ENCODE assay signal across 8 cellular contexts in the genomic region with DNA sequence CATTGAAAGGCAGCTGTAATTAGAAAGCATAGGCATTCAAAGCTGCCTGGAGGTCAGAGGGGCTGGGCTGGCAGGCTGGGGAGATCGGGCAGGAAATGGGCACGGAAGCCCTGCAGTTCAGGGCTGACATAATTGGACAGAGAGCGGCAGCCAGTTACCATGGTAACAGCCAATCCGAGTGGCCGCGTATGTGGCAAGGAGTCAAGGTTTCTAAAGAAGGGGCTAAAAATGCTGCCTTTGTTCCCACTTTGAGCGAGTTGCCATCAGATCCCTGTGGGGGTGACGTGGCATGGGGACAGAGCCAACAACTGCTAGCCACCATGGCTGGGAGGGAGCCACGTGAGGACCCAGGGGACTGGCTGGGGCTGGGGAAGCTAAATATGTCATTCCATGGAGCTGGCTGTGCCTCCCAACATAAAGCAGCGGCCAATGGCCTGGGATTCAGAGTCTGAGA. TPM values are rescaled to one million over a fixed set of nuclear protein-coding genes. Genes with fewer than 3 reads are reported as not detected.
DNase-seq lines count a peak whose midpoint lies in the region; ATAC-seq, FAIRE-seq and TF ChIP-seq lines count a peak whose summit lies in the region.

No MANE protein-coding gene starts in this region.

- no peaks in the 10 kb centered on the region for H3K9me3 Mint-ChIP-seq in CD4-positive, alpha-beta T cell
- H3K9me3 Mint-ChIP-seq in activated CD8-positive, alpha-beta T cell treated with anti-CD3 and anti-CD28 coated beads for 36 hours: no peaks in the 10 kb centered on the region
- H3K9me3 Mint-ChIP-seq in endothelial cell (ENCODE audit: unreplicated experiment): no peaks in the 10 kb centered on the region

- peaks cover 12% of the 10 kb centered on the region for H3K4me1 Mint-ChIP-seq in CD4-positive, alpha-beta T cell (ENCODE audit: low read depth)
- H3K4me1 Mint-ChIP-seq in activated CD8-positive, alpha-beta T cell treated with anti-CD3 and anti-CD28 coated beads for 36 hours (ENCODE audit: low read depth): peaks cover 12% of the 10 kb centered on the region
- peaks cover 11% of the 10 kb centered on the region for H3K4me1 Mint-ChIP-seq in endothelial cell (ENCODE audit: unreplicated experiment)

- H3K4me3 ChIP-seq in NB4 (ENCODE audit: low read depth, low read length): no peak overlapping the region
- no peak overlapping the region for H3K4me3 ChIP-seq in mucosa of descending colon
- H3K4me3 ChIP-seq in upper lobe of left lung: peak overlapping the region in 1 of 4 donors; percentile 8

- no peaks in the 10 kb centered on the region for H3K36me3 Mint-ChIP-seq in CD4-positive, alpha-beta T cell (ENCODE audit: low read depth)
- H3K36me3 Mint-ChIP-seq in activated CD8-positive, alpha-beta T cell treated with anti-CD3 and anti-CD28 coated beads for 36 hours (ENCODE audit: low read depth): no peaks in the 10 kb centered on the region
- H3K36me3 Mint-ChIP-seq in endothelial cell (ENCODE audit: low read depth, unreplicated experiment): no peaks in the 10 kb centered on the region

- TF ChIP-seq EP300 in upper lobe of left lung (IDR thresholded peaks at IDR 0.05): no peak

- intact Hi-C loops in CD4-positive, alpha-beta T cell (cut with DNase I, micrococcal nuclease): no loop called here
- intact Hi-C loops in activated CD8-positive, alpha-beta T cell treated with anti-CD3 and anti-CD28 coated beads for 36 hours (cut with micrococcal nuclease): loop anchor here (5.0 kb wide), 1 partner anchor 47 kb away; no protein-coding TSS in a partner anchor
- intact Hi-C loops in mucosa of descending colon (cut with DNase I, micrococcal nuclease): no loop called here

- H3K27ac Mint-ChIP-seq in CD4-positive, alpha-beta T cell: no peak overlapping the region
- H3K27ac Mint-ChIP-seq in activated CD8-positive, alpha-beta T cell treated with anti-CD3 and anti-CD28 coated beads for 36 hours: peak overlapping the region; percentile 19
- H3K27ac Mint-ChIP-seq in endothelial cell (ENCODE audit: unreplicated experiment): peak overlapping the region; percentile 64

- WGBS in upper lobe of left lung, 2 donors: 4 to 27% methylated on average over 5 to 8 of the region's 10 CpGs

- H3K36me3 ChIP-seq in mucosa of descending colon (ENCODE audit: low read depth) (no peaks in the 10 kb centered on the region), upper lobe of left lung (no peaks in the 10 kb centered on the region)

- H3K27me3 Mint-ChIP-seq in CD4-positive, alpha-beta T cell: no peaks in the 10 kb centered on the region
- no peaks in the 10 kb centered on the region for H3K27me3 Mint-ChIP-seq in activated CD8-positive, alpha-beta T cell treated with anti-CD3 and anti-CD28 coated beads for 36 hours
- H3K27me3 Mint-ChIP-seq in endothelial cell (ENCODE audit: unreplicated experiment): peaks cover 14% of the 10 kb centered on the region

- peak in 7 of 10 experiments; percentile 3 to 31 (median 18) for DNase-seq in CD4-positive, alpha-beta T cell
- peak; percentile 30 for DNase-seq in NB4 (ENCODE audit: low read depth)
- peak; percentile 74 for DNase-seq in activated CD8-positive, alpha-beta T cell treated with anti-CD3 and anti-CD28 coated beads for 36 hours
- peak; percentile 61 for DNase-seq in endothelial cell (ENCODE audit: low spot score)
- peak; percentile 8 to 49 (median 27) for DNase-seq in mucosa of descending colon
- peak; percentile 23 to 34 for DNase-seq in upper lobe of left lung
- no peak for DNase-seq in GM12892 (ENCODE audit: insufficient read length)
- DNase-seq in SKM-1 (lab: John Stamatoyannopoulos, UW; ENCODE audit: unreplicated experiment): no peak

- POLR2A ChIA-PET in CD4-positive, alpha-beta T cell (lab: Charles Lee): interaction anchor here (0.7 to 1.8 kb wide), 5 partner anchors 8 to 103 kb away, joined by 3 to 7 read pairs (median 4); partner anchors contain the start of gene GNPDA1
- POLR2A ChIA-PET in activated CD8-positive, alpha-beta T cell treated with anti-CD3 and anti-CD28 coated beads for 36 hours (lab: Charles Lee): interaction anchor here (1.6 to 1.7 kb wide), 2 partner anchors 31 to 43 kb away, joined by 3 to 5 read pairs; no protein-coding TSS in a partner anchor

- TF ChIP-seq POLR2A in NB4 (IDR thresholded peaks at IDR 0.05; ENCODE audit: extremely low read depth, insufficient read length): no peak
- no peak for TF ChIP-seq POLR2A in upper lobe of left lung (IDR thresholded peaks at IDR 0.05)
- TF ChIP-seq POLR2A in GM12892 (IDR thresholded peaks at IDR 0.05; ENCODE audit: low read depth, low read length): no peak

- H3K27me3 ChIP-seq in CD4-positive, alpha-beta T cell (ENCODE audit: control insufficient read depth, insufficient read depth, low read length): no peaks in the 10 kb centered on the region
- H3K27me3 ChIP-seq in upper lobe of left lung: no peaks in the 10 kb centered on the region

- ATAC-seq in CD4-positive, alpha-beta T cell (ENCODE audit: poor library complexity): peak; percentile 24
- peak; percentile 93 for ATAC-seq in activated CD8-positive, alpha-beta T cell treated with anti-CD3 and anti-CD28 coated beads for 36 hours
- no peak for ATAC-seq in mucosa of descending colon
- peak in 1 of 2 donors; percentile 70 for ATAC-seq in upper lobe of left lung (ENCODE audit: low FRiP score in 2 of 2)

- CTCF ChIA-PET in CD4-positive, alpha-beta T cell (lab: Charles Lee): interaction anchor here (1.5 kb wide), 1 partner anchor 49 kb away, joined by 4 read pairs; no protein-coding TSS in a partner anchor
- CTCF ChIA-PET in activated CD8-positive, alpha-beta T cell treated with anti-CD3 and anti-CD28 coated beads for 36 hours (lab: Charles Lee): interaction anchor here (1.1 to 1.6 kb wide), 7 partner anchors 11 to 103 kb away, joined by 3 to 6 read pairs (median 3); partner anchors contain the start of gene RNF14

- H3K4me1 ChIP-seq in mucosa of descending colon (ENCODE audit: low read depth) (no peaks in the 10 kb centered on the region), upper lobe of left lung (peaks cover 0 to 9% (median 6%) of the 10 kb centered on the region in 4 donors)

- H3K9me3 ChIP-seq in CD4-positive, alpha-beta T cell (ENCODE audit: control insufficient read depth, low read length): no peaks in the 10 kb centered on the region
- no peaks in the 10 kb centered on the region for H3K9me3 ChIP-seq in mucosa of descending colon
- H3K9me3 ChIP-seq in upper lobe of left lung: no peaks in the 10 kb centered on the region

- no peak for FAIRE-seq in GM12892 (lab: Jason Lieb, UNC)

- H3K27ac ChIP-seq in CD4-positive, alpha-beta T cell (ENCODE audit: low read depth, low read length): no peak overlapping the region
- no peak overlapping the region for H3K27ac ChIP-seq in upper lobe of left lung

- H3K4me3 Mint-ChIP-seq in CD4-positive, alpha-beta T cell: no peak overlapping the region
- H3K4me3 Mint-ChIP-seq in activated CD8-positive, alpha-beta T cell treated with anti-CD3 and anti-CD28 coated beads for 36 hours: peak overlapping the region; percentile 14
- no peak overlapping the region for H3K4me3 Mint-ChIP-seq in endothelial cell (ENCODE audit: unreplicated experiment)

- TF ChIP-seq CTCF in CD4-positive, alpha-beta T cell (IDR thresholded peaks at IDR 0.05): no peak
- no peak for TF ChIP-seq CTCF in NB4 (IDR thresholded peaks at IDR 0.05; ENCODE audit: low read depth, low read length)
- TF ChIP-seq CTCF in activated CD8-positive, alpha-beta T cell treated with anti-CD3 and anti-CD28 coated beads for 36 hours (IDR thresholded peaks at IDR 0.05): no peak
- no peak for TF ChIP-seq CTCF in endothelial cell (IDR thresholded peaks at IDR 0.05; ENCODE audit: unreplicated experiment)
- TF ChIP-seq CTCF in mucosa of descending colon (IDR thresholded peaks at IDR 0.05): no peak
- TF ChIP-seq CTCF in upper lobe of left lung (IDR thresholded peaks at IDR 0.05): no peak

RNA-seq across cellular contexts. Expression of gene NDFIP1, which starts 44.7 kb away (rescaled TPM):
- 100 to 1,000 TPM; 185 to 192 TPM for total RNA-seq in CD4-positive, alpha-beta T cell
- total RNA-seq in activated CD8-positive, alpha-beta T cell treated with anti-CD3 and anti-CD28 coated beads for 36 hours: 10 to 100 TPM; 93.8 to 96.9 TPM
- 34.8 TPM for total RNA-seq in endothelial cell (ENCODE audit: unreplicated experiment)
- total RNA-seq in mucosa of descending colon: 10 to 100 TPM; 45.7 to 53.2 (median 49.4) TPM
- 100 to 1,000 TPM in 3 of 6 donors, 10 to 100 TPM in 3; 66.9 to 212 (median 108) TPM for total RNA-seq in upper lobe of left lung
- polyA plus RNA-seq in GM12892 (2012; ENCODE audit: missing spikeins): 2.3 TPM

RNA-seq across cellular contexts. Expression of gene GNPDA1, which starts 51.1 kb away (rescaled TPM):
- 1 to 10 TPM; 5.8 to 6.6 TPM for total RNA-seq in CD4-positive, alpha-beta T cell
- total RNA-seq in activated CD8-positive, alpha-beta T cell treated with anti-CD3 and anti-CD28 coated beads for 36 hours: 10 to 100 TPM; 82.4 to 88.3 TPM
- total RNA-seq in endothelial cell (ENCODE audit: unreplicated experiment): 59.5 TPM
- 10 to 100 TPM in 2 of 3 donors, 1 to 10 TPM in 1; 10.0 to 29.4 (median 25.3) TPM for total RNA-seq in mucosa of descending colon
- 10 to 100 TPM; 21.6 to 37.5 (median 31.7) TPM for total RNA-seq in upper lobe of left lung
- polyA plus RNA-seq in GM12892 (2012; ENCODE audit: missing spikeins): 14.4 TPM

Comparison
In these comparisons a context has a peak if more than half of its experiments do, and no peak if none do; other contexts are left out.
1. DNase-seq: peak in CD4-positive, alpha-beta T cell (7 of 10), NB4 (single experiment), activated CD8-positive, alpha-beta T cell treated with anti-CD3 and anti-CD28 coated beads for 36 hours (single experiment), endothelial cell (single experiment), mucosa of descending colon (3 of 3) and upper lobe of left lung (2 of 2); none in GM12892 (single experiment) and SKM-1 (single experiment).